Comparison of ENCODE assay signal across 1 cellular context in genomic region chr4:123555500-123556273, GRCh38.
TF ChIP-seq lines count a peak whose summit lies in the region.

No MANE protein-coding gene starts in this region.

TF ChIP-seq in HEK293, 187 proteins besides CTCF, POLR2A, EP300 and RAD21 (continued from another document and continues in another):
- peak; percentile 55; the same call in 1 of the 2 replicates for TF ChIP-seq OSR2 (tag by site-specific recombination; IDR thresholded peaks at IDR 0.05)
- TF ChIP-seq ZNF585B (tag by site-specific recombination; IDR thresholded peaks at IDR 0.05): no peak
- TF ChIP-seq, protein P1, sequence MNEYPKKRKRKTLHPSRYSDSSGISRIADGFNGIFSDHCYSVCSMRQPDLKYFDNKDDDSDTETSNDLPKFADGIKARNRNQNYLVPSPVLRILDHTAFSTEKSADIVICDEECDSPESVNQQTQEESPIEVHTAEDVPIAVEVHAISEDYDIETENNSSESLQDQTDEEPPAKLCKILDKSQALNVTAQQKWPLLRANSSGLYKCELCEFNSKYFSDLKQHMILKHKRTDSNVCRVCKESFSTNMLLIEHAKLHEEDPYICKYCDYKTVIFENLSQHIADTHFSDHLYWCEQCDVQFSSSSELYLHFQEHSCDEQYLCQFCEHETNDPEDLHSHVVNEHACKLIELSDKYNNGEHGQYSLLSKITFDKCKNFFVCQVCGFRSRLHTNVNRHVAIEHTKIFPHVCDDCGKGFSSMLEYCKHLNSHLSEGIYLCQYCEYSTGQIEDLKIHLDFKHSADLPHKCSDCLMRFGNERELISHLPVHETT (tag by site-specific recombination; IDR thresholded peaks at IDR 0.05): no peak
- no peak for TF ChIP-seq HOXD13 (CRISPR knock-in tag; IDR thresholded peaks at IDR 0.05; ENCODE audit: borderline replicate concordance)
- no peak for TF ChIP-seq ZNF701 (tag by site-specific recombination; IDR thresholded peaks at IDR 0.05)
- no peak for TF ChIP-seq ZNF2 (tag by site-specific recombination; IDR thresholded peaks at IDR 0.05)
- TF ChIP-seq ZNF791 (tag by site-specific recombination; IDR thresholded peaks at IDR 0.05): no peak
- TF ChIP-seq ZNF621 (tag by site-specific recombination; IDR thresholded peaks at IDR 0.05): no peak
- peak; percentile 45 for TF ChIP-seq GLIS2 (tag by site-specific recombination; IDR thresholded peaks at IDR 0.05)
- peak; percentile 81 for TF ChIP-seq GLIS1 (tag by site-specific recombination; IDR thresholded peaks at IDR 0.05)
- no peak for TF ChIP-seq ZNF654 (tag by site-specific recombination; IDR thresholded peaks at IDR 0.05; ENCODE audit: low read depth)
- peak; percentile 55; the same call in 1 of the 2 replicates for TF ChIP-seq ZNF449 (tag by site-specific recombination; IDR thresholded peaks at IDR 0.05)
- TF ChIP-seq ZNF114 (tag by site-specific recombination; IDR thresholded peaks at IDR 0.05): no peak
- TF ChIP-seq, protein P2, sequence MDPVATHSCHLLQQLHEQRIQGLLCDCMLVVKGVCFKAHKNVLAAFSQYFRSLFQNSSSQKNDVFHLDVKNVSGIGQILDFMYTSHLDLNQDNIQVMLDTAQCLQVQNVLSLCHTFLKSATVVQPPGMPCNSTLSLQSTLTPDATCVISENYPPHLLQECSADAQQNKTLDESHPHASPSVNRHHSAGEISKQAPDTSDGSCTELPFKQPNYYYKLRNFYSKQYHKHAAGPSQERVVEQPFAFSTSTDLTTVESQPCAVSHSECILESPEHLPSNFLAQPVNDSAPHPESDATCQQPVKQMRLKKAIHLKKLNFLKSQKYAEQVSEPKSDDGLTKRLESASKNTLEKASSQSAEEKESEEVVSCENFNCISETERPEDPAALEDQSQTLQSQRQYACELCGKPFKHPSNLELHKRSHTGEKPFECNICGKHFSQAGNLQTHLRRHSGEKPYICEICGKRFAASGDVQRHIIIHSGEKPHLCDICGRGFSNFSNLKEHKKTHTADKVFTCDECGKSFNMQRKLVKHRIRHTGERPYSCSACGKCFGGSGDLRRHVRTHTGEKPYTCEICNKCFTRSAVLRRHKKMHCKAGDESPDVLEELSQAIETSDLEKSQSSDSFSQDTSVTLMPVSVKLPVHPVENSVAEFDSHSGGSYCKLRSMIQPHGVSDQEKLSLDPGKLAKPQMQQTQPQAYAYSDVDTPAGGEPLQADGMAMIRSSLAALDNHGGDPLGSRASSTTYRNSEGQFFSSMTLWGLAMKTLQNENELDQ (tag by site-specific recombination; IDR thresholded peaks at IDR 0.05; ENCODE audit: low read depth): no peak
- no peak for TF ChIP-seq ZNF747 (tag by site-specific recombination; IDR thresholded peaks at IDR 0.05)
- TF ChIP-seq, protein P3, sequence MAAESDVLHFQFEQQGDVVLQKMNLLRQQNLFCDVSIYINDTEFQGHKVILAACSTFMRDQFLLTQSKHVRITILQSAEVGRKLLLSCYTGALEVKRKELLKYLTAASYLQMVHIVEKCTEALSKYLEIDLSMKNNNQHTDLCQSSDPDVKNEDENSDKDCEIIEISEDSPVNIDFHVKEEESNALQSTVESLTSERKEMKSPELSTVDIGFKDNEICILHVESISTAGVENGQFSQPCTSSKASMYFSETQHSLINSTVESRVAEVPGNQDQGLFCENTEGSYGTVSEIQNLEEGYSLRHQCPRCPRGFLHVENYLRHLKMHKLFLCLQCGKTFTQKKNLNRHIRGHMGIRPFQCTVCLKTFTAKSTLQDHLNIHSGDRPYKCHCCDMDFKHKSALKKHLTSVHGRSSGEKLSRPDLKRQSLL (tag by site-specific recombination; IDR thresholded peaks at IDR 0.05): peak; percentile 76; the same call in 1 of the 2 replicates
- TF ChIP-seq BCL11A (tag by site-specific recombination; IDR thresholded peaks at IDR 0.05; ENCODE audit: low read depth): no peak
- no peak; the same call in 1 of the 2 replicates for TF ChIP-seq ZBTB8A (tag by site-specific recombination; IDR thresholded peaks at IDR 0.05)
- peak; percentile 53; the same call in 1 of the 2 replicates for TF ChIP-seq ZNF843 (tag by site-specific recombination; IDR thresholded peaks at IDR 0.05)
- TF ChIP-seq ZBTB48 (tag by site-specific recombination; IDR thresholded peaks at IDR 0.05): peak; percentile 77; the same call in 1 of the 2 replicates
- TF ChIP-seq PRDM4 (tag by site-specific recombination; IDR thresholded peaks at IDR 0.05): peak; percentile 71
- TF ChIP-seq ZNF423 (tag by site-specific recombination; IDR thresholded peaks at IDR 0.05): 0 out of 2 replicates have a peak, but pooled peaks have one; percentile 29
- TF ChIP-seq ZNF660 (tag by site-specific recombination; IDR thresholded peaks at IDR 0.05): peak; percentile 81
- TF ChIP-seq ZNF830 (tag by site-specific recombination; IDR thresholded peaks at IDR 0.05; ENCODE audit: low read depth): no peak
- no peak for TF ChIP-seq BCL11B (tag by site-specific recombination; IDR thresholded peaks at IDR 0.05; ENCODE audit: low read depth)
- no peak for TF ChIP-seq ZNF37A (tag by site-specific recombination; IDR thresholded peaks at IDR 0.05)
- TF ChIP-seq ZNF24 (tag by site-specific recombination; IDR thresholded peaks at IDR 0.05): 0 out of 2 replicates have a peak, but pooled peaks have one; percentile 25
- TF ChIP-seq, protein P4, sequence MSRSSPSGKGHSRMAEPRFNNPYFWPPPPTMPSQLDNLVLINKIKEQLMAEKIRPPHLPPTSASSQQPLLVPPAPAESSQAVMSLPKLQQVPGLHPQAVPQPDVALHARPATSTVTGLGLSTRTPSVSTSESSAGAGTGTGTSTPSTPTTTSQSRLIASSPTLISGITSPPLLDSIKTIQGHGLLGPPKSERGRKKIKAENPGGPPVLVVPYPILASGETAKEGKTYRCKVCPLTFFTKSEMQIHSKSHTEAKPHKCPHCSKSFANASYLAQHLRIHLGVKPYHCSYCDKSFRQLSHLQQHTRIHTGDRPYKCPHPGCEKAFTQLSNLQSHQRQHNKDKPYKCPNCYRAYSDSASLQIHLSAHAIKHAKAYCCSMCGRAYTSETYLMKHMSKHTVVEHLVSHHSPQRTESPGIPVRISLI (tag by site-specific recombination; IDR thresholded peaks at IDR 0.05): no peak
- peak; percentile 3; the same call in 1 of the 2 replicates for TF ChIP-seq GFI1B (tag by site-specific recombination; IDR thresholded peaks at IDR 0.05)
- TF ChIP-seq ZNF223 (tag by site-specific recombination; IDR thresholded peaks at IDR 0.05): no peak
- peak; percentile 66; the same call in 1 of the 2 replicates for TF ChIP-seq ZNF610 (tag by site-specific recombination; IDR thresholded peaks at IDR 0.05; ENCODE audit: borderline replicate concordance)
- peak; percentile 83 for TF ChIP-seq ZXDB (tag by site-specific recombination; IDR thresholded peaks at IDR 0.05)
- TF ChIP-seq REST (tag by site-specific recombination; IDR thresholded peaks at IDR 0.05): no peak
- TF ChIP-seq ZNF76 (tag by site-specific recombination; IDR thresholded peaks at IDR 0.05; ENCODE audit: borderline replicate concordance, low read depth): no peak
- peak; percentile 59; the same call in 1 of the 2 replicates for TF ChIP-seq ZBTB20 (tag by site-specific recombination; IDR thresholded peaks at IDR 0.05)
- TF ChIP-seq, protein P5, sequence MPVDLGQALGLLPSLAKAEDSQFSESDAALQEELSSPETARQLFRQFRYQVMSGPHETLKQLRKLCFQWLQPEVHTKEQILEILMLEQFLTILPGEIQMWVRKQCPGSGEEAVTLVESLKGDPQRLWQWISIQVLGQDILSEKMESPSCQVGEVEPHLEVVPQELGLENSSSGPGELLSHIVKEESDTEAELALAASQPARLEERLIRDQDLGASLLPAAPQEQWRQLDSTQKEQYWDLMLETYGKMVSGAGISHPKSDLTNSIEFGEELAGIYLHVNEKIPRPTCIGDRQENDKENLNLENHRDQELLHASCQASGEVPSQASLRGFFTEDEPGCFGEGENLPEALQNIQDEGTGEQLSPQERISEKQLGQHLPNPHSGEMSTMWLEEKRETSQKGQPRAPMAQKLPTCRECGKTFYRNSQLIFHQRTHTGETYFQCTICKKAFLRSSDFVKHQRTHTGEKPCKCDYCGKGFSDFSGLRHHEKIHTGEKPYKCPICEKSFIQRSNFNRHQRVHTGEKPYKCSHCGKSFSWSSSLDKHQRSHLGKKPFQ (tag by site-specific recombination; IDR thresholded peaks at IDR 0.05): no peak
- peak; percentile 94 for TF ChIP-seq SCRT2 (tag by site-specific recombination; IDR thresholded peaks at IDR 0.05)
- TF ChIP-seq YY1 (tag by site-specific recombination; IDR thresholded peaks at IDR 0.05): no peak
- no peak for TF ChIP-seq ZFHX2 (tag by site-specific recombination; conservative IDR thresholded peaks at IDR 0.05)
- TF ChIP-seq ZNF777 (tag by site-specific recombination; IDR thresholded peaks at IDR 0.05; ENCODE audit: borderline replicate concordance): no peak
- no peak for TF ChIP-seq ZNF140 (tag by site-specific recombination; IDR thresholded peaks at IDR 0.05)
- TF ChIP-seq, protein P6, sequence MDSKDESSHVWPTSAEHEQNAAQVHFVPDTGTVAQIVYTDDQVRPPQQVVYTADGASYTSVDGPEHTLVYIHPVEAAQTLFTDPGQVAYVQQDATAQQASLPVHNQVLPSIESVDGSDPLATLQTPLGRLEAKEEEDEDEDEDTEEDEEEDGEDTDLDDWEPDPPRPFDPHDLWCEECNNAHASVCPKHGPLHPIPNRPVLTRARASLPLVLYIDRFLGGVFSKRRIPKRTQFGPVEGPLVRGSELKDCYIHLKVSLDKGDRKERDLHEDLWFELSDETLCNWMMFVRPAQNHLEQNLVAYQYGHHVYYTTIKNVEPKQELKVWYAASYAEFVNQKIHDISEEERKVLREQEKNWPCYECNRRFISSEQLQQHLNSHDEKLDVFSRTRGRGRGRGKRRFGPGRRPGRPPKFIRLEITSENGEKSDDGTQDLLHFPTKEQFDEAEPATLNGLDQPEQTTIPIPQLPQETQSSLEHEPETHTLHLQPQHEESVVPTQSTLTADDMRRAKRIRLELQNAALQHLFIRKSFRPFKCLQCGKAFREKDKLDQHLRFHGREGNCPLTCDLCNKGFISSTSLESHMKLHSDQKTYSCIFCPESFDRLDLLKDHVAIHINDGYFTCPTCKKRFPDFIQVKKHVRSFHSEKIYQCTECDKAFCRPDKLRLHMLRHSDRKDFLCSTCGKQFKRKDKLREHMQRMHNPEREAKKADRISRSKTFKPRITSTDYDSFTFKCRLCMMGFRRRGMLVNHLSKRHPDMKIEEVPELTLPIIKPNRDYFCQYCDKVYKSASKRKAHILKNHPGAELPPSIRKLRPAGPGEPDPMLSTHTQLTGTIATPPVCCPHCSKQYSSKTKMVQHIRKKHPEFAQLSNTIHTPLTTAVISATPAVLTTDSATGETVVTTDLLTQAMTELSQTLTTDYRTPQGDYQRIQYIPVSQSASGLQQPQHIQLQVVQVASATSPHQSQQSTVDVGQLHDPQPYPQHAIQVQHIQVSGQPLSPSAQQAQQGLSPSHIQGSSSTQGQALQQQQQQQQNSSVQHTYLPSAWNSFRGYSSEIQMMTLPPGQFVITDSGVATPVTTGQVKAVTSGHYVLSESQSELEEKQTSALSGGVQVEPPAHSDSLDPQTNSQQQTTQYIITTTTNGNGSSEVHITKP (tag by site-specific recombination; IDR thresholded peaks at IDR 0.05): peak; percentile 23; the same call in 1 of the 2 replicates
- TF ChIP-seq ZNF391 (tag by site-specific recombination; IDR thresholded peaks at IDR 0.05; ENCODE audit: borderline replicate concordance, low read depth): no peak
